Comparison of ENCODE assay signal across 22 cellular contexts in genomic region chr22:24964441-24964840, GRCh38. TPM values are rescaled to one million over a fixed set of nuclear protein-coding genes. Genes with fewer than 3 reads are reported as not detected.
A peak's percentile ranks its signal among the peaks of the same experiment; 100 is the strongest.
DNase-seq lines count a peak whose midpoint lies in the region; ATAC-seq, FAIRE-seq and TF ChIP-seq lines count a peak whose summit lies in the region.
"Had no signal": no experiment of that assay in that cellular context is flagged by ENCODE, and none has a peak within 500 bp of the region (broad histone marks: within the 10 kb centered on the region; RNA-seq: fewer than 3 reads in every experiment).

No MANE protein-coding gene starts in this region.

- no peaks in the 10 kb centered on the region for H3K9me2 ChIP-seq in PC-9 (ENCODE audit: insufficient read depth)

- H4K91ac ChIP-seq in H1 (replicated peaks; ENCODE audit: insufficient read length, low read length) = no peak overlapping the region

- dilution Hi-C loops in mammary epithelial cell (cut with HindIII; ENCODE audit: low sequenced_read_pairs) = no loop called here

- H3K4me3 Mint-ChIP-seq in MCF 10A (ENCODE audit: unreplicated experiment) = no peak overlapping the region
- H3K4me3 Mint-ChIP-seq: CD4-positive, CD25-positive, alpha-beta regulatory T cell had no signal

- no peaks in the 10 kb centered on the region for H4K20me1 ChIP-seq in mammary epithelial cell (ENCODE audit: insufficient read depth, low read length)
- H4K20me1 ChIP-seq in H1 (replicated peaks in 1 of 2; ENCODE audit: control insufficient read depth in 1 of 2, insufficient read depth in 2 of 2, low read length in 2 of 2) = peaks cover 0 to 2% of the 10 kb centered on the region in 2 experiments
- 0 out of 2 replicates have a peak, but pooled peaks cover 9% of the 10 kb centered on the region for H4K20me1 ChIP-seq in PC-9 (ENCODE audit: insufficient read depth)

- no peak for TF ChIP-seq RAD21 in H1 (IDR thresholded peaks at IDR 0.05 in 1 of 2, conservative IDR thresholded peaks at IDR 0.05 in 1 of 2; ENCODE audit: low read depth in 2 of 2, low read length in 2 of 2)

- H2BK15ac ChIP-seq in H1 (ENCODE audit: low read length) = 0 out of 2 replicates have a peak overlapping the region, but pooled peaks have one; percentile 31

- H3K9ac ChIP-seq in mammary epithelial cell (ENCODE audit: insufficient read depth, low read length) (no peak overlapping the region), H1 (replicated peaks in 1 of 4; ENCODE audit: extremely low read depth in 1 of 4, low read depth in 3 of 4, low read length in 3 of 4) (no peak overlapping the region)
- H3K9ac ChIP-seq: GM23248 had no signal

- H2AFZ ChIP-seq in mammary epithelial cell (ENCODE audit: low read depth, low read length) = no peak overlapping the region
- H2AFZ ChIP-seq in H1 (ENCODE audit: low read length) = no peak overlapping the region
- H2AFZ ChIP-seq in PC-9 = no peak overlapping the region
- H2AFZ ChIP-seq: GM23248 had no signal

- H3K79me2 ChIP-seq in mammary epithelial cell (ENCODE audit: insufficient read depth, low read length) (peaks cover 79% of the 10 kb centered on the region), H1 (ENCODE audit: control insufficient read depth in 1 of 2, insufficient read depth in 2 of 2, low read length in 2 of 2) (peaks cover 0 to 29% of the 10 kb centered on the region in 2 experiments; a peak in 2 of 4 replicates), PC-9 (ENCODE audit: low read depth) (peaks cover 78% of the 10 kb centered on the region)

- no peak overlapping the region for H2BK120ac ChIP-seq in H1 (replicated peaks; ENCODE audit: low read depth, low read length)

- no peak for FAIRE-seq in H1 (lab: Jason Lieb, UNC)
- FAIRE-seq: GM19239 had no signal

- peak overlapping the region; percentile 88 for H3K27ac Mint-ChIP-seq in MCF 10A (ENCODE audit: low read depth, unreplicated experiment)
- H3K27ac Mint-ChIP-seq: CD4-positive, CD25-positive, alpha-beta regulatory T cell had no signal

- peaks cover 26% of the 10 kb centered on the region for H3K36me3 Mint-ChIP-seq in MCF 10A (ENCODE audit: insufficient read depth, unreplicated experiment)
- H3K36me3 Mint-ChIP-seq: CD4-positive, CD25-positive, alpha-beta regulatory T cell had no signal

- in situ Hi-C loops in mammary epithelial cell (cut with MboI; ENCODE audit: low sequenced_read_pairs in 2 of 2) = no loop called here

- no peak overlapping the region for H3K14ac ChIP-seq in H1 (ENCODE audit: insufficient read length)

- no peak overlapping the region for H3K23ac ChIP-seq in H1 (ENCODE audit: insufficient read length)

- H3K27ac ChIP-seq in mammary epithelial cell (ENCODE audit: insufficient read depth, low read depth, low read length) = no peak overlapping the region
- H3K27ac ChIP-seq in RWPE2 (ENCODE audit: poor library complexity, severe bottlenecking) = peak overlapping the region; percentile 94
- H3K27ac ChIP-seq in H1 (ENCODE audit: low read depth, low read length) = no peak overlapping the region
- peak overlapping the region; percentile 46 for H3K27ac ChIP-seq in psoas muscle
- H3K27ac ChIP-seq in PC-9 = no peak overlapping the region
- H3K27ac ChIP-seq: GM23248 had no signal

- H3K4me1 Mint-ChIP-seq in MCF 10A (ENCODE audit: insufficient read depth, unreplicated experiment) = peaks cover 24% of the 10 kb centered on the region
- H3K4me1 Mint-ChIP-seq: CD4-positive, CD25-positive, alpha-beta regulatory T cell had no signal

- no peak for TF ChIP-seq POLR2A in H1 (IDR thresholded peaks at IDR 0.05; ENCODE audit: control extremely low read depth in 1 of 2, low read depth in 2 of 2, low read length in 2 of 2)

- H3K27me3 Mint-ChIP-seq in MCF 10A (ENCODE audit: insufficient read depth, unreplicated experiment) = no peaks in the 10 kb centered on the region
- H3K27me3 Mint-ChIP-seq: CD4-positive, CD25-positive, alpha-beta regulatory T cell had no signal

- H3K4me2 ChIP-seq in mammary epithelial cell (ENCODE audit: insufficient read depth, low read depth, low read length) (no peak overlapping the region), H1 (ENCODE audit: insufficient read depth in 1 of 2, low read depth in 2 of 2, low read length in 2 of 2) (no peak overlapping the region), PC-9 (no peak overlapping the region)

- H3K23me2 ChIP-seq in H1 (ENCODE audit: low read depth, low read length) = no peaks in the 10 kb centered on the region

- 0 out of 2 replicates have a peak overlapping the region, but pooled peaks have one; percentile 63 for H2BK12ac ChIP-seq in H1 (ENCODE audit: low read depth, low read length)

- H3K4me1 ChIP-seq in mammary epithelial cell (ENCODE audit: insufficient read depth, low read length) = peaks cover 46% of the 10 kb centered on the region
- H3K4me1 ChIP-seq in RWPE2 (ENCODE audit: insufficient read depth, poor library complexity, severe bottlenecking) = peaks cover 31% of the 10 kb centered on the region
- H3K4me1 ChIP-seq in H1 (replicated peaks in 1 of 4; ENCODE audit: control insufficient read depth in 3 of 4, insufficient read depth in 4 of 4, low read length in 3 of 4) = peaks cover 3 to 8% (median 6%) of the 10 kb centered on the region in 4 experiments; a peak in 6 of 7 replicates
- H3K4me1 ChIP-seq in psoas muscle = peaks cover 8% of the 10 kb centered on the region
- H3K4me1 ChIP-seq in PC-9 (replicated peaks; ENCODE audit: insufficient read depth) = peaks cover 50% of the 10 kb centered on the region

- no peak overlapping the region for H3K56ac ChIP-seq in H1 (replicated peaks; ENCODE audit: insufficient read length, low read depth, low read length)

- CTCF ChIA-PET in MCF 10A (lab: Yijun Ruan, JAX) = interaction anchor here (0.9 to 1.7 kb wide), 2 partner anchors 24 to 26 kb away, joined by 3 to 4 read pairs; no protein-coding TSS in a partner anchor
- CTCF ChIA-PET in mammary epithelial cell (lab: Charles Lee; ENCODE audit: low non-redundant PET) = no interaction called here
- CTCF ChIA-PET in H1 (lab: Charles Lee; ENCODE audit: partially characterized antibody) = interaction anchor here (0.6 to 1.8 kb wide), 3 partner anchors 43 to 134 kb away, joined by 3 to 5 read pairs (median 3); no protein-coding TSS in a partner anchor
- CTCF ChIA-PET in PC-9 (lab: Charles Lee) = no interaction called here

- H3K18ac ChIP-seq in H1 (ENCODE audit: extremely low read depth, low read length) = no peak overlapping the region

- WGBS in mammary epithelial cell (ENCODE audit: low coverage, missing lambda C conversion rate) = 96% methylated on average over 3 of the region's 3 CpGs
- 87% methylated on average over 3 of the region's 3 CpGs; no CpG with 5 or more reads in 1 of the 2 experiments for WGBS in H1 (ENCODE audit: extremely low coverage in 1 of 2, insufficient coverage in 1 of 2, insufficient read length in 1 of 2, insufficient replicate concordance in 2 of 2, low coverage in 1 of 2, low lambda C conversion rate in 2 of 2, missing lambda C conversion rate in 1 of 2), 2 experiments
- 71 to 85% (median 73%) methylated on average over 3 of the region's 3 CpGs for WGBS in psoas muscle, 3 donors

- no peaks in the 10 kb centered on the region for H3K9me3 Mint-ChIP-seq in MCF 10A (ENCODE audit: unreplicated experiment)
- H3K9me3 Mint-ChIP-seq: CD4-positive, CD25-positive, alpha-beta regulatory T cell had no signal

- H2BK20ac ChIP-seq in H1 (ENCODE audit: low read length) = no peak overlapping the region

- H3K27me3 ChIP-seq in mammary epithelial cell (ENCODE audit: insufficient read depth, low read length) = no peaks in the 10 kb centered on the region
- no peaks in the 10 kb centered on the region for H3K27me3 ChIP-seq in RWPE2 (ENCODE audit: insufficient read depth, poor library complexity, severe bottlenecking)
- no peaks in the 10 kb centered on the region for H3K27me3 ChIP-seq in H1 (replicated peaks in 1 of 4; ENCODE audit: control insufficient read depth in 3 of 4, extremely low read depth in 1 of 4, insufficient read depth in 3 of 4, low read length in 3 of 4)
- no peaks in the 10 kb centered on the region for H3K27me3 ChIP-seq in psoas muscle (ENCODE audit: insufficient read depth in 3 of 3, low read length in 2 of 3)
- H3K27me3 ChIP-seq in PC-9 (ENCODE audit: insufficient read depth, low read depth) = no peaks in the 10 kb centered on the region

- peaks cover 52% of the 10 kb centered on the region for H3F3A ChIP-seq in PC-9 (ENCODE audit: insufficient read depth, low read depth)

- H4K5ac ChIP-seq in H1 (ENCODE audit: insufficient read length, low read depth, low read length) = no peak overlapping the region

- TF ChIP-seq EP300 in H1 (IDR thresholded peaks at IDR 0.05; ENCODE audit: borderline replicate concordance in 1 of 2, low read depth in 2 of 2, low read length in 2 of 2) = no peak

- H2BK5ac ChIP-seq in H1 (ENCODE audit: low read depth, low read length) = no peak overlapping the region

- BruUV-seq in MCF 10A (replicated peaks; lab: Mats Ljungman, UMichigan) (no TSS peak), mammary epithelial cell (replicated peaks; lab: Mats Ljungman, UMichigan) (no TSS peak), PC-9 (replicated peaks; lab: Mats Ljungman, UMichigan) (no TSS peak)

- DNase-seq in MCF 10A (ENCODE audit: unreplicated experiment) (no peak), mammary epithelial cell (no peak), RWPE2 (ENCODE audit: low spot score) (no peak), H1 (ENCODE audit: low read depth in 1 of 2, low spot score in 2 of 2) (no peak), psoas muscle (no peak), NCI-H1694 treated with DMSO at 0.1 percent for 48 hours (lab: John Stamatoyannopoulos, UW) (no peak), DMS 273 (lab: John Stamatoyannopoulos, UW; ENCODE audit: unreplicated experiment) (no peak), PC-9 (no peak)
- DNase-seq: 8988T; CD4-positive, CD25-positive, alpha-beta regulatory T cell; COR-L47; GDM1; GM23248; NCI-H1105 treated with DMSO at 0.1 percent for 48 hours; NCI-H1694; SIG-M5 had no signal

- H3K4me3 ChIP-seq in mammary epithelial cell (replicated peaks in 1 of 3; ENCODE audit: insufficient read depth in 1 of 3, low read depth in 2 of 3, low read length in 3 of 3) (no peak overlapping the region), RWPE2 (ENCODE audit: severe bottlenecking) (no peak overlapping the region), H1 (ENCODE audit: extremely low read depth in 1 of 4, insufficient read depth in 2 of 4, low read depth in 3 of 4, low read length in 4 of 4) (no peak overlapping the region), psoas muscle (no peak overlapping the region), PC-9 (no peak overlapping the region)
- H3K4me3 ChIP-seq: GM23248 had no signal

- H2AK5ac ChIP-seq in H1 (ENCODE audit: low read depth, low read length) = 0 out of 2 replicates have a peak overlapping the region, but pooled peaks have one; percentile 90

- no peak for ATAC-seq in RWPE2 (ENCODE audit: low read depth)
- ATAC-seq in psoas muscle = no peak
- ATAC-seq: HCT116 had no signal

- intact Hi-C loops in MCF 10A (cut with micrococcal nuclease) = no loop called here
- intact Hi-C loops in mammary epithelial cell (cut with micrococcal nuclease) = no loop called here
- intact Hi-C loops in psoas muscle (cut with DNase I) = no loop called here
- intact Hi-C loops in PC-9 (cut with micrococcal nuclease; ENCODE audit: unreplicated experiment) = no loop called here

- POLR2A ChIA-PET in MCF 10A (lab: Yijun Ruan, JAX) (interaction anchor here (0.7 to 20.9 kb wide), 2 partner anchors 11 to 22 kb away, joined by 3 to 468 read pairs; no protein-coding TSS in a partner anchor), H1 (lab: Charles Lee; ENCODE audit: partially characterized antibody) (interaction anchor here (1.0 kb wide), 1 partner anchor 9 kb away, joined by 3 read pairs; no protein-coding TSS in a partner anchor), PC-9 (lab: Charles Lee; ENCODE audit: unreplicated experiment) (no interaction called here)

- no peak overlapping the region for H4K8ac ChIP-seq in H1 (ENCODE audit: extremely low read depth, insufficient read depth, low read length)

- H3K9me3 ChIP-seq in mammary epithelial cell (replicated peaks; ENCODE audit: insufficient read depth, low read length) = no peaks in the 10 kb centered on the region
- no peaks in the 10 kb centered on the region for H3K9me3 ChIP-seq in RWPE2 (ENCODE audit: severe bottlenecking)
- H3K9me3 ChIP-seq in H1 (ENCODE audit: insufficient read depth in 2 of 2, low read depth in 1 of 2, low read length in 1 of 2) = no peaks in the 10 kb centered on the region
- H3K9me3 ChIP-seq in psoas muscle = no peaks in the 10 kb centered on the region
- no peaks in the 10 kb centered on the region for H3K9me3 ChIP-seq in PC-9 (ENCODE audit: insufficient read depth, low read depth)

- TF ChIP-seq CTCF in MCF 10A (IDR thresholded peaks at IDR 0.05; ENCODE audit: unreplicated experiment) = no peak
- no peak for TF ChIP-seq CTCF in mammary epithelial cell (conservative IDR thresholded peaks at IDR 0.05 in 1 of 2, IDR thresholded peaks at IDR 0.05 in 1 of 2; ENCODE audit: extremely low read depth in 1 of 2, insufficient read depth in 1 of 2, low read depth in 1 of 2, low read length in 2 of 2)
- TF ChIP-seq CTCF in RWPE2 (IDR thresholded peaks at IDR 0.05; ENCODE audit: poor library complexity, severe bottlenecking) = no peak
- TF ChIP-seq CTCF in H1 (IDR thresholded peaks at IDR 0.05; ENCODE audit: control extremely low read depth in 1 of 3, insufficient read depth in 1 of 3, low read depth in 1 of 3, low read length in 3 of 3) = no peak
- TF ChIP-seq CTCF in psoas muscle (IDR thresholded peaks at IDR 0.05) = no peak
- TF ChIP-seq CTCF in PC-9 (conservative IDR thresholded peaks at IDR 0.05) = no peak

- H3K4ac ChIP-seq in H1 (replicated peaks; ENCODE audit: insufficient read length, low read depth, low read length) = no peak overlapping the region

- H3K79me1 ChIP-seq in H1 (ENCODE audit: low read depth, low read length) = peaks cover 9% of the 10 kb centered on the region

- H3K36me3 ChIP-seq in mammary epithelial cell (ENCODE audit: insufficient read depth, low read length) (no peaks in the 10 kb centered on the region), RWPE2 (ENCODE audit: low read depth) (peaks cover 32% of the 10 kb centered on the region), H1 (ENCODE audit: control insufficient read depth in 2 of 4, insufficient read depth in 4 of 4, low read length in 3 of 4) (no peaks in the 10 kb centered on the region), psoas muscle (ENCODE audit: insufficient read depth in 1 of 2, low read depth in 1 of 2) (no peaks in the 10 kb centered on the region), PC-9 (ENCODE audit: low read depth) (no peaks in the 10 kb centered on the region; the same call in none of the 2 replicates)

RNA-seq across cellular contexts. Expression of gene KIAA1671, which starts 11.9 kb away (rescaled TPM):
- total RNA-seq in MCF 10A (2022) (61.0 and 68.1 TPM in 2 replicates), mammary epithelial cell (10 to 100 TPM; 38.4 to 48.8 TPM), psoas muscle (10 to 100 TPM; 12.2 to 56.9 (median 26.1) TPM), PC-9 (2021) (44.3 and 47.7 TPM in 2 replicates)
- polyA plus RNA-seq in mammary epithelial cell (11.8 TPM), H1 (2011; rRNA removed) (5.9 and 6.4 TPM in 2 replicates), psoas muscle (10 to 100 TPM in 1 of 3 donors, 1 to 10 TPM in 2; 1.9 to 15.8 (median 8.8) TPM)
- polyA minus RNA-seq in mammary epithelial cell = 60.7 TPM
- total RNA-seq in H1 (2021; fragmentation: NEBNext Ultra II Directional; extraction: Animal tissue kit (Norgen Biotek cat#: 25700)) = 22.6 and 23.9 TPM in 2 replicates
- polyA plus RNA-seq in H1 (2011; cell fraction: cytosol; rRNA removed) = 5.4 TPM
- polyA plus RNA-seq in H1 (2011; cell fraction: nucleus; rRNA removed) = 9.8 TPM
- 8.0 to 11.3 TPM (median 9.2 TPM) in 4 replicates for polyA plus RNA-seq in H1 (2012, experiment 1 of 2)
- polyA plus RNA-seq in H1 (2012, experiment 2 of 2) = 2.7 TPM
- polyA plus RNA-seq in H1 (2013, experiment 1 of 2) = 10.4 TPM
- polyA plus RNA-seq in H1 (2013, experiment 2 of 2) = 10.1 TPM
- polyA minus RNA-seq in H1 (2011; rRNA and poly(A)+ RNA removed) = 16.1 and 18.8 TPM in 2 replicates
- 11.6 TPM for polyA minus RNA-seq in H1 (2011; cell fraction: cytosol; rRNA and poly(A)+ RNA removed)
- polyA minus RNA-seq in H1 (2011; cell fraction: nucleus; rRNA and poly(A)+ RNA removed) = 19.4 TPM

RNA-seq across cellular contexts. Expression of gene LHFPL7, which starts 17.9 kb away (rescaled TPM):
- not detected in 2 replicates for total RNA-seq in MCF 10A (2022)
- total RNA-seq in mammary epithelial cell = under 1 TPM in 1 of 2 donors, not detected in 1; 0.33 TPM
- 0.11 TPM for polyA plus RNA-seq in mammary epithelial cell
- polyA minus RNA-seq in mammary epithelial cell = not detected
- not detected in 2 replicates for total RNA-seq in H1 (2021; fragmentation: NEBNext Ultra II Directional; extraction: Animal tissue kit (Norgen Biotek cat#: 25700))
- polyA plus RNA-seq in H1 (2011; rRNA removed) = not detected in 2 replicates
- not detected for polyA plus RNA-seq in H1 (2011; cell fraction: cytosol; rRNA removed)
- polyA plus RNA-seq in H1 (2011; cell fraction: nucleus; rRNA removed) = not detected
- polyA plus RNA-seq in H1 (2012, experiment 1 of 2) = not detected in 4 replicates
- polyA plus RNA-seq in H1 (2012, experiment 2 of 2) = not detected
- polyA plus RNA-seq in H1 (2013, experiment 1 of 2) = not detected
- not detected for polyA plus RNA-seq in H1 (2013, experiment 2 of 2)
- not detected in 2 replicates for polyA minus RNA-seq in H1 (2011; rRNA and poly(A)+ RNA removed)
- polyA minus RNA-seq in H1 (2011; cell fraction: cytosol; rRNA and poly(A)+ RNA removed) = not detected
- polyA minus RNA-seq in H1 (2011; cell fraction: nucleus; rRNA and poly(A)+ RNA removed) = not detected
- not detected for total RNA-seq in psoas muscle
- polyA plus RNA-seq in psoas muscle = not detected
- not detected in 2 replicates for total RNA-seq in PC-9 (2021)
- total RNA-seq: CD4-positive, CD25-positive, alpha-beta regulatory T cell; Daoy; GM23248; LHCN-M2; NCI-H460 had no signal
- polyA plus RNA-seq: AG04450; CD4-positive, CD25-positive, alpha-beta regulatory T cell; GM23248 had no signal

Comparison
In these comparisons a context has a peak if more than half of its experiments do, and no peak if none do; other contexts are left out.
1. CTCF ChIA-PET loops: an anchor here in MCF 10A (0.9 to 1.7 kb wide) and H1 (0.6 to 1.8 kb wide); none called in mammary epithelial cell and PC-9.
2. H3K27ac ChIP-seq: peak in RWPE2 (single experiment) and psoas muscle (single experiment); none in mammary epithelial cell (single experiment), H1 (single experiment) and PC-9 (single experiment).